ENCODE assay signal across 8 cellular contexts in the genomic region with DNA sequence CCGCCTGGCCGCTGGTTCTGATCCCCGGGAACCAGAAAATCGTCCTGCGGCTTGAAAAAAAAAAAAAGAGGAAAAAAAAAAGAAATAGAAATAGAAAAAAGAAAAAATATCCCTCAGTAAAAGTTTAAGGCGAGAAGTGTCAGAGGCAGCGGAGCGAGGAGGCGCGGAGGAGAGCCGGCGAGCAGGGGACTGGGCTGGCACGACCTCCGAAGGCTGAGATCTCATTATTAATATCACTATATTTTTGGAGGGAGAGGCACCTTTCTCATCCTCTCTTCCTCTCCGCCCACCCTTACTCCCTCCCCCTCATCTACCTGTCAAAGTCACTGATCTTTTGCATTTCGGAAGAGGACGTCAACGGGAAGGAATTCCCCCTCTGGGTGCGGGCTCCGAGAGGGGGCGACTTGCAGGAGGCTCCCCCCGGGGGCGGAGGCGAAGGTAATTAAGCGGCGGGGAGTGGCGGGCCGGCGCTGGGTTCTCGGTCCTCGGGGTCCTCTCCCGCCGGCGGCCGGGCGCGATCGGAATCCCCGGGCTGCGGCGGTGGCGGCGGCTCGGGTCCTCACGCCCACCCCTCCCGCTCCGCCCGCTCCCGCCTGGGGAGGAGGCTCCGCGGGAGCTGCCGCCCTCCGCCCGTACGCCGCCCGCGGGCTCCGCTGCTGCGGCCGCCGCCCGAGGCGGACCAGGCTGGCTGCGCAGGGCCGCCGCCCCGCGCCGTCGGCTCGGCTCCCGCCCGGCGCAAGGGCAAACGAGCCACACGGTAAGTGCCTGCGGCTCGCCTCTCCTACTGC. TPM values are rescaled to one million over a fixed set of nuclear protein-coding genes. Genes with fewer than 3 reads are reported as not detected.
A peak's percentile ranks its signal among the peaks of the same experiment; 100 is the strongest.
DNase-seq lines count a peak whose midpoint lies in the region; ATAC-seq and TF ChIP-seq lines count a peak whose summit lies in the region.

A gene (plus strand): TSS at position 337 of the 788 bp plus-strand sequence.

- H3K4me3 ChIP-seq in foreskin fibroblast (ENCODE audit: low read depth in 1 of 2, low read length in 2 of 2) (peak within 1 kb of the TSS; percentile 81 to 89), neural progenitor cell (peak within 1 kb of the TSS; percentile 64)

- peak within 1 kb of the TSS; percentile 90 for H3K4me2 ChIP-seq in neural progenitor cell

- ATAC-seq in HG03521 (IDR thresholded peaks at IDR 0.05; ENCODE audit: unreplicated experiment) (peak; percentile 58), HG03460 (IDR thresholded peaks at IDR 0.05; ENCODE audit: unreplicated experiment) (no peak)
- ATAC-seq in activated CD8-positive, alpha-beta memory T cell treated with anti-CD3 and anti-CD28 coated beads, Interleukin-2, amount 10 ng/mL, durations not matched to agents 7 days and 5 days: peak; percentile 58

- H3K27ac ChIP-seq in neural progenitor cell: no peak within 1 kb of the TSS

- peak; percentile 41 for DNase-seq in SIG-M5 treated with dmso at 0.1 percent for 504 hours (lab: John Stamatoyannopoulos, UW; ENCODE audit: unreplicated experiment)
- no peak for DNase-seq in SIG-M5 (lab: John Stamatoyannopoulos, UW)
- DNase-seq in activated CD8-positive, alpha-beta memory T cell treated with anti-CD3 and anti-CD28 coated beads, Interleukin-2, amount 10 ng/mL, durations not matched to agents 7 days and 5 days: no peak
- peak; percentile 22 to 66 for DNase-seq in foreskin fibroblast
- DNase-seq in neural progenitor cell (ENCODE audit: low spot score): peak; percentile 57
- DNase-seq in SW480 (ENCODE audit: low spot score): no peak

- peak within 1 kb of the TSS; percentile 87 for H2AFZ ChIP-seq in neural progenitor cell (replicated peaks)

- peak within 1 kb of the TSS; percentile 64 for H3K4me3 Mint-ChIP-seq in activated CD8-positive, alpha-beta memory T cell treated with anti-CD3 and anti-CD28 coated beads, Interleukin-2, amount 10 ng/mL, durations not matched to agents 7 days and 5 days
- peak within 1 kb of the TSS; percentile 93 for H3K4me3 Mint-ChIP-seq in neural progenitor cell

- no peaks in the 10 kb centered on the region for H3K36me3 ChIP-seq in neural progenitor cell

- H3K4me1 ChIP-seq in neural progenitor cell: peaks cover 5% of the 10 kb centered on the region

- H3K9me3 Mint-ChIP-seq in activated CD8-positive, alpha-beta memory T cell treated with anti-CD3 and anti-CD28 coated beads, Interleukin-2, amount 10 ng/mL, durations not matched to agents 7 days and 5 days (ENCODE audit: low read depth): no peaks in the 10 kb centered on the region
- no peaks in the 10 kb centered on the region for H3K9me3 Mint-ChIP-seq in neural progenitor cell

- CTCF ChIA-PET in activated CD8-positive, alpha-beta memory T cell treated with anti-CD3 and anti-CD28 coated beads, Interleukin-2, amount 10 ng/mL, durations not matched to agents 7 days and 5 days (lab: Charles Lee): interaction anchor here (1.6 kb wide), 1 partner anchor 9 kb away, joined by 3 read pairs; no protein-coding TSS in a partner anchor

- H3K27me3 Mint-ChIP-seq in activated CD8-positive, alpha-beta memory T cell treated with anti-CD3 and anti-CD28 coated beads, Interleukin-2, amount 10 ng/mL, durations not matched to agents 7 days and 5 days: peaks cover 67% of the 10 kb centered on the region
- peaks cover 21% of the 10 kb centered on the region for H3K27me3 Mint-ChIP-seq in neural progenitor cell (ENCODE audit: insufficient read depth, low read depth)

- no peak within 1 kb of the TSS for H3K27ac Mint-ChIP-seq in activated CD8-positive, alpha-beta memory T cell treated with anti-CD3 and anti-CD28 coated beads, Interleukin-2, amount 10 ng/mL, durations not matched to agents 7 days and 5 days
- H3K27ac Mint-ChIP-seq in neural progenitor cell: no peak within 1 kb of the TSS

- peaks cover 13% of the 10 kb centered on the region for H3K4me1 Mint-ChIP-seq in activated CD8-positive, alpha-beta memory T cell treated with anti-CD3 and anti-CD28 coated beads, Interleukin-2, amount 10 ng/mL, durations not matched to agents 7 days and 5 days
- peaks cover 10% of the 10 kb centered on the region for H3K4me1 Mint-ChIP-seq in neural progenitor cell

- H3K79me2 ChIP-seq in neural progenitor cell (ENCODE audit: low read depth): no peaks in the 10 kb centered on the region

- H3F3A ChIP-seq in neural progenitor cell (ENCODE audit: low read depth): no peaks in the 10 kb centered on the region

- H3K27me3 ChIP-seq in neural progenitor cell: peaks cover 42% of the 10 kb centered on the region

- TF ChIP-seq CTCF in foreskin fibroblast (IDR thresholded peaks at IDR 0.05; ENCODE audit: low read depth, low read length) (no peak), neural progenitor cell (IDR thresholded peaks at IDR 0.05) (no peak)

- no peak within 1 kb of the TSS for H3K9ac ChIP-seq in neural progenitor cell

- H4K20me1 ChIP-seq in neural progenitor cell (ENCODE audit: low read depth): no peaks in the 10 kb centered on the region

- no peaks in the 10 kb centered on the region for H3K36me3 Mint-ChIP-seq in activated CD8-positive, alpha-beta memory T cell treated with anti-CD3 and anti-CD28 coated beads, Interleukin-2, amount 10 ng/mL, durations not matched to agents 7 days and 5 days
- no peaks in the 10 kb centered on the region for H3K36me3 Mint-ChIP-seq in neural progenitor cell

- no peaks in the 10 kb centered on the region for H3K9me3 ChIP-seq in neural progenitor cell (ENCODE audit: low read depth)

RNA-seq across cellular contexts. Expression of the gene that starts here (rescaled TPM):
- total RNA-seq in activated CD8-positive, alpha-beta memory T cell treated with anti-CD3 and anti-CD28 coated beads, Interleukin-2, amount 10 ng/mL, durations not matched to agents 7 days and 5 days: 1 to 10 TPM in 1 of 2 experiments, not detected in 1; 1.1 TPM
- 0.62 and 0.79 TPM in 2 replicates for total RNA-seq in neural progenitor cell (ENCODE audit: low replicate concordance)

Comparison
In these comparisons a context has a peak if more than half of its experiments do, and no peak if none do; other contexts are left out.
1. DNase-seq: peak in SIG-M5 treated with dmso at 0.1 percent for 504 hours (single experiment) and foreskin fibroblast (2 of 2); none in SIG-M5 (single experiment), activated CD8-positive, alpha-beta memory T cell treated with anti-CD3 and anti-CD28 coated beads, Interleukin-2, amount 10 ng/mL, durations not matched to agents 7 days and 5 days (single experiment) and SW480 (single experiment).
2. Peak in DNase-seq, H3K4me3 ChIP-seq and H3K4me2 ChIP-seq in neural progenitor cell; RNA of the gene not detected or under 1 TPM.